1 cellular context compared by ENCODE assay signal in genomic region chr14:70555890-70556289, GRCh38.
TF ChIP-seq lines count a peak whose summit lies in the region.

No MANE protein-coding gene starts in this region.

TF ChIP-seq in HepG2, 621 proteins besides CTCF, POLR2A, EP300 and RAD21:
- TF ChIP-seq KLF6 (CRISPR knock-in tag; IDR thresholded peaks at IDR 0.05) (no peak), ZNF256 (CRISPR knock-in tag; conservative IDR thresholded peaks at IDR 0.05) (no peak), KAT8 (CRISPR knock-in tag; IDR thresholded peaks at IDR 0.05) (no peak), SMARCE1 (IDR thresholded peaks at IDR 0.05; ENCODE audit: borderline replicate concordance) (no peak)
- TF ChIP-seq, protein P1, sequence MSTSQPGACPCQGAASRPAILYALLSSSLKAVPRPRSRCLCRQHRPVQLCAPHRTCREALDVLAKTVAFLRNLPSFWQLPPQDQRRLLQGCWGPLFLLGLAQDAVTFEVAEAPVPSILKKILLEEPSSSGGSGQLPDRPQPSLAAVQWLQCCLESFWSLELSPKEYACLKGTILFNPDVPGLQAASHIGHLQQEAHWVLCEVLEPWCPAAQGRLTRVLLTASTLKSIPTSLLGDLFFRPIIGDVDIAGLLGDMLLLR (CRISPR knock-in tag; IDR thresholded peaks at IDR 0.05): no peak
